23 cellular contexts compared by ENCODE assay signal in genomic region chr4:2409381-2409783, GRCh38. TPM values are rescaled to one million over a fixed set of nuclear protein-coding genes. Genes with fewer than 3 reads are reported as not detected.
"Had no signal": no experiment of that assay in that cellular context is flagged by ENCODE, and none has a peak within 500 bp of the region (broad histone marks: within the 10 kb centered on the region; RNA-seq: fewer than 3 reads in every experiment).

No MANE protein-coding gene starts in this region.

- H3K9me3 ChIP-seq: left ventricle myocardium inferior, thyroid gland had no signal

- H3K27ac ChIP-seq: left ventricle myocardium inferior, thyroid gland, VCaP had no signal

- H3K27ac Mint-ChIP-seq: activated CD8-positive, alpha-beta T cell treated with anti-CD3 and anti-CD28 coated beads, Interleukin-2, amount 10 ng/mL, durations not matched to agents 7 days and 5 days; progenitor cell of endocrine pancreas; stimulated activated naive CD8-positive, alpha-beta T cell treated with anti-CD3 and anti-CD28 coated beads, Interleukin-15, Interleukin-2, amounts not matched to agents 100 ng/mL and 50 ng/mL, for 24 hours; T-helper 1 cell treated with Interleukin-12 subunit alpha and Interleukin-12 subunit beta and Interleukin-4 antibody, amounts not matched to agents 30 μg/mL and 1 μg/mL, for 36 hours had no signal

- H3K4me3 ChIP-seq: left ventricle myocardium inferior, thyroid gland had no signal

- H3K27me3 Mint-ChIP-seq: activated T-helper 17 cell treated with anti-CD3 and anti-CD28 coated beads, Interleukin-2, amount 50 U/mL, for 72 hours; central memory CD8-positive, alpha-beta T cell had no signal

- ATAC-seq: activated CD4-positive, CD25-positive, alpha-beta regulatory T cell treated with anti-CD3 and anti-CD28 coated beads, Interleukin-2, amount 50 U/mL, for 24 hours; activated CD8-positive, alpha-beta T cell treated with anti-CD3 and anti-CD28 coated beads, Interleukin-2, amount 10 ng/mL, durations not matched to agents 7 days and 5 days; activated T-helper 17 cell treated with anti-CD3 and anti-CD28 coated beads, Interleukin-2, amount 50 U/mL, for 72 hours; naive thymus-derived CD4-positive, alpha-beta T cell had no signal

- DNase-seq: activated CD8-positive, alpha-beta T cell treated with anti-CD3 and anti-CD28 coated beads, Interleukin-2, amount 10 ng/mL, durations not matched to agents 7 days and 5 days; left ventricle myocardium inferior; naive thymus-derived CD4-positive, alpha-beta T cell; stimulated activated CD4-positive, alpha-beta T cell treated with anti-CD3 and anti-CD28 coated beads, Interleukin-12 subunit alpha, Interleukin-12 subunit beta, amount 100 ng/mL, for 4 hours; stimulated activated CD4-positive, alpha-beta T cell treated with anti-CD3 and anti-CD28 coated beads, Interleukin-4, amount 100 ng/mL, for 4 hours; thyroid gland had no signal

- H3K9me3 Mint-ChIP-seq: activated CD4-positive, alpha-beta T cell treated with anti-CD3 and anti-CD28 coated beads, Interleukin-2, amount 10 ng/mL, durations not matched to agents 24 days and 14 days; activated naive CD8-positive, alpha-beta T cell treated with anti-CD3 and anti-CD28 coated beads for 36 hours; activated T-helper 17 cell treated with anti-CD3 and anti-CD28 coated beads, Interleukin-2, amount 50 U/mL, for 72 hours; central memory CD8-positive, alpha-beta T cell; neural crest cell; stimulated activated naive CD8-positive, alpha-beta T cell treated with anti-CD3 and anti-CD28 coated beads, Interleukin-15, Interleukin-2, amounts not matched to agents 100 ng/mL and 50 ng/mL, for 24 hours; T-helper 1 cell treated with Interleukin-12 subunit alpha and Interleukin-12 subunit beta and Interleukin-4 antibody, amounts not matched to agents 30 μg/mL and 1 μg/mL, for 36 hours had no signal

- H3K36me3 Mint-ChIP-seq: activated naive CD8-positive, alpha-beta T cell treated with anti-CD3 and anti-CD28 coated beads for 36 hours had no signal

- H3K27me3 ChIP-seq: thyroid gland had no signal

- H3K4me3 Mint-ChIP-seq: activated CD4-positive, alpha-beta T cell treated with anti-CD3 and anti-CD28 coated beads, Interleukin-2, amount 10 ng/mL, durations not matched to agents 24 days and 14 days; activated CD8-positive, alpha-beta T cell treated with anti-CD3 and anti-CD28 coated beads, Interleukin-2, amount 10 ng/mL, durations not matched to agents 7 days and 5 days; activated naive CD8-positive, alpha-beta T cell treated with anti-CD3 and anti-CD28 coated beads for 36 hours; activated T-helper 17 cell treated with anti-CD3 and anti-CD28 coated beads, Interleukin-2, amount 50 U/mL, for 72 hours; central memory CD8-positive, alpha-beta T cell; naive thymus-derived CD4-positive, alpha-beta T cell; neural crest cell; stimulated activated naive CD8-positive, alpha-beta T cell treated with anti-CD3 and anti-CD28 coated beads, Interleukin-15, Interleukin-2, amounts not matched to agents 100 ng/mL and 50 ng/mL, for 24 hours; T-helper 1 cell treated with Interleukin-12 subunit alpha and Interleukin-12 subunit beta and Interleukin-4 antibody, amounts not matched to agents 30 μg/mL and 1 μg/mL, for 36 hours had no signal

- H3K36me3 ChIP-seq: left ventricle myocardium inferior, thyroid gland had no signal

- FAIRE-seq: astrocyte, colon had no signal

RNA-seq across cellular contexts. Expression of gene CFAP99, which starts 9.4 kb away (rescaled TPM):
- total RNA-seq: activated CD4-positive, alpha-beta T cell treated with anti-CD3 and anti-CD28 coated beads, Interleukin-2, amount 10 ng/mL, durations not matched to agents 24 days and 14 days; activated CD8-positive, alpha-beta T cell treated with anti-CD3 and anti-CD28 coated beads, Interleukin-2, amount 10 ng/mL, durations not matched to agents 7 days and 5 days; activated naive CD8-positive, alpha-beta T cell treated with anti-CD3 and anti-CD28 coated beads for 36 hours; astrocyte; epithelial cell of proximal tubule; fibroblast of villous mesenchyme; left ventricle myocardium inferior; lung microvascular endothelial cell; neural crest cell; osteocyte; progenitor cell of endocrine pancreas; urinary bladder had no signal
- polyA plus RNA-seq: naive thymus-derived CD4-positive, alpha-beta T cell had no signal
